Comparison of ENCODE assay signal across 23 cellular contexts in the genomic region with DNA sequence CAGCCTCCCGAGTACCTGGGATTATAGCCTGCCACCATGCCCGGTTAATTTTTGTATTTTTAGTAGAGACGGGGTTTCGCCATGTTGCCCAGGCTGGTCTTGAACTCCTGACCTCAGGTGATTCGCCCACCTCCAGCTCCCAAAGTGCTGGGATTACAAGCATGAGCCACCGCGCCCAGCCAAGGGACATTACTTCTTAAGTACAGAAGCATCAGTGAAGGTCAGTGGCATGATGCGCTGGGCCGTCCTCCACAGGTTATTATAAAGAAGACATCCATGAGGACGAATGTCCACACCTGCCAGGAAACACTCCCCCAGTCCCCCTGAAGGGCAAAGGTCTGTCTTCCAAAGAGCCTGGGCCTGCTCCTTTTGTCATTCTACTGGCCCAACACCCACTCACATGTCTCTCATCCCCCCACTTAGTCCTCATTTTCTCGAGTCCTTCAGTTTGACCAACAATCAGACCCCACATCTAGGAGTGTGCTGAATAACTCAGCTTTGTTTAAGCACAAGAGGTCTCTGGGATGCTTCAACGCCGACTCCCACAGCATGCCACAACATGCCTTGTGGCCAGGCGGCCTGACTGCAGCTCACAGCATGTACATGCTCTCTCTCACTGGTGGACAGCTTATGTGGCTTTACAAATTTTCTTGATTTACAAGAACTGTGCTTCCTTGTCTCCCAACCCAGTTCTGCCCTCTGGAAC.
DNase-seq lines count a peak whose midpoint lies in the region; ATAC-seq, FAIRE-seq and TF ChIP-seq lines count a peak whose summit lies in the region.
"Had no signal": no experiment of that assay in that cellular context is flagged by ENCODE, and none has a peak within 500 bp of the region (broad histone marks: within the 10 kb centered on the region; RNA-seq: fewer than 3 reads in every experiment).

No MANE protein-coding gene starts in this region.

- H3K79me2 ChIP-seq in osteoblast (ENCODE audit: insufficient read depth, low read length), result peaks cover 67% of the 10 kb centered on the region

- H3K4me2 ChIP-seq in osteoblast (ENCODE audit: insufficient read depth, low read length), result no peak overlapping the region
- H3K4me2 ChIP-seq: BLaER1 treated with 17β-estradiol and CSF1 and Interleukin-3, amounts not matched to agents 10 nM and 100 nM had no signal

- no peak overlapping the region for H3K4me3 ChIP-seq in osteoblast (ENCODE audit: insufficient read depth, low read length)
- no peak overlapping the region for H3K4me3 ChIP-seq in A673 (ENCODE audit: low read depth, low read length, poor library complexity, severe bottlenecking)
- H3K4me3 ChIP-seq: BLaER1 treated with 17β-estradiol and CSF1 and Interleukin-3, amounts not matched to agents 10 nM and 100 nM had no signal

- intact Hi-C loops in A673 (cut with micrococcal nuclease; ENCODE audit: unreplicated experiment), result no loop called here

- H3K27me3 ChIP-seq in osteoblast (ENCODE audit: insufficient read depth, low read length), result no peaks in the 10 kb centered on the region
- no peaks in the 10 kb centered on the region for H3K27me3 ChIP-seq in A673 (replicated peaks; ENCODE audit: insufficient read depth, low read depth, low read length, poor library complexity)
- H3K27me3 ChIP-seq: BLaER1 treated with 17β-estradiol and CSF1 and Interleukin-3, amounts not matched to agents 10 nM and 100 nM had no signal

- H3K27me3 Mint-ChIP-seq in WTC11 (ENCODE audit: low read depth), result no peaks in the 10 kb centered on the region

- POLR2A ChIA-PET in WTC11 (lab: Charles Lee), result interaction anchor here (0.6 kb wide), 1 partner anchor 25 kb away, joined by 5 read pairs; no protein-coding TSS in a partner anchor
- POLR2A ChIA-PET in A673 (lab: Charles Lee; ENCODE audit: low non-redundant PET), result no interaction called here

- CTCF ChIA-PET in WTC11 (lab: Charles Lee) (interaction anchor here (1.8 to 2.3 kb wide), 2 partner anchors 18 to 39 kb away, joined by 7 to 11 read pairs; no protein-coding TSS in a partner anchor), A673 (lab: Charles Lee) (interaction anchor here (0.6 kb wide), 1 partner anchor 165 kb away, joined by 13 read pairs; no protein-coding TSS in a partner anchor)

- FAIRE-seq in urothelium cell line (lab: Jason Lieb, UNC), result peak; percentile 44

- no peaks in the 10 kb centered on the region for H3K9me3 Mint-ChIP-seq in WTC11
- H3K9me3 Mint-ChIP-seq: effector memory CD8-positive, alpha-beta T cell had no signal

- no peaks in the 10 kb centered on the region for H3K9me3 ChIP-seq in osteoblast (ENCODE audit: low read depth, low read length)
- H3K9me3 ChIP-seq in A673 (ENCODE audit: low read depth, low read length, poor library complexity, severe bottlenecking), result no peaks in the 10 kb centered on the region
- H3K9me3 ChIP-seq: BLaER1 treated with 17β-estradiol and CSF1 and Interleukin-3, amounts not matched to agents 10 nM and 100 nM had no signal

- peaks cover 57% of the 10 kb centered on the region for H3K36me3 Mint-ChIP-seq in WTC11

- H3K27ac ChIP-seq in osteoblast (ENCODE audit: low read depth, low read length), result peak overlapping the region; percentile 11
- no peak overlapping the region for H3K27ac ChIP-seq in A673 (ENCODE audit: low read depth, low read length, poor library complexity, severe bottlenecking)
- H3K27ac ChIP-seq: BLaER1 treated with 17β-estradiol and CSF1 and Interleukin-3, amounts not matched to agents 10 nM and 100 nM had no signal

- H4K20me1 ChIP-seq in osteoblast (ENCODE audit: insufficient read depth, low read length), result peaks cover 28% of the 10 kb centered on the region

- H3K27ac Mint-ChIP-seq in WTC11, result peak overlapping the region; percentile 89
- H3K27ac Mint-ChIP-seq: effector memory CD8-positive, alpha-beta T cell had no signal

- H3K4me3 Mint-ChIP-seq in WTC11, result no peak overlapping the region
- H3K4me3 Mint-ChIP-seq: effector memory CD8-positive, alpha-beta T cell had no signal

- no peak for TF ChIP-seq CTCF in WTC11 (IDR thresholded peaks at IDR 0.05)
- no peak for TF ChIP-seq CTCF in osteoblast (IDR thresholded peaks at IDR 0.05; ENCODE audit: extremely low read depth, low read depth, low read length)
- TF ChIP-seq CTCF in A673 (conservative IDR thresholded peaks at IDR 0.05; ENCODE audit: low read depth, low read length), result no peak

- no TSS peak for BruUV-seq in A673 (replicated peaks; lab: Mats Ljungman, UMichigan)

- peaks cover 14% of the 10 kb centered on the region for H3K36me3 ChIP-seq in osteoblast (ENCODE audit: insufficient read depth, low read length)
- peaks cover 7% of the 10 kb centered on the region for H3K36me3 ChIP-seq in A673 (ENCODE audit: insufficient read depth, low read length, poor library complexity, severe bottlenecking)

- DNase-seq in WTC11 (ENCODE audit: low spot score) (peak; percentile 6), osteoblast (ENCODE audit: insufficient read length, low spot score, missing footprints) (no peak), urothelium cell line (ENCODE audit: low spot score) (no peak), A673 (ENCODE audit: low spot score) (no peak)
- DNase-seq: activated CD4-positive, alpha-beta T cell treated with anti-CD3 and anti-CD28 coated beads for 48 hours; activated CD8-positive, alpha-beta memory T cell treated with anti-CD3 and anti-CD28 coated beads, Interleukin-2, amount 50 U/mL, for 4 hours; activated gamma-delta T cell treated with Interleukin-2 at 50 U/mL for 16 hours; amygdala; cerebellar nuclear complex; effector memory CD8-positive, alpha-beta T cell; foreskin fibroblast; KG1; NCI-H1092; NCI-H2081 treated with DMSO at 0.1 percent for 48 hours; NCI-H524; occipital lobe; RPMI8226; stimulated activated CD4-positive, alpha-beta T cell treated with anti-CD3 and anti-CD28 coated beads, Interleukin-2, amount 100 ng/mL, for 48 hours; SW 1271 had no signal

- ATAC-seq in WTC11, result no peak
- peak; percentile 85 for ATAC-seq in esophagus mucosa
- no peak for ATAC-seq in HG03135 (IDR thresholded peaks at IDR 0.05; ENCODE audit: unreplicated experiment)
- no peak for ATAC-seq in GM21515 (IDR thresholded peaks at IDR 0.05; ENCODE audit: unreplicated experiment)
- ATAC-seq: effector memory CD8-positive, alpha-beta T cell had no signal

- peaks cover 37% of the 10 kb centered on the region for H3K4me1 ChIP-seq in osteoblast (ENCODE audit: insufficient read depth, low read length)
- H3K4me1 ChIP-seq in A673 (ENCODE audit: insufficient read depth, low read length, poor library complexity, severe bottlenecking), result peaks cover 6% of the 10 kb centered on the region

- H3K4me1 Mint-ChIP-seq in WTC11, result peaks cover 71% of the 10 kb centered on the region

- H2AFZ ChIP-seq in osteoblast (ENCODE audit: low read length), result no peak overlapping the region

TF ChIP-seq in WTC11, 78 proteins besides CTCF, POLR2A, EP300 and RAD21:
- no peak for TF ChIP-seq ZNF423 (CRISPR knock-in tag; IDR thresholded peaks at IDR 0.05)
- no peak for TF ChIP-seq OVOL2 (CRISPR knock-in tag; IDR thresholded peaks at IDR 0.05; ENCODE audit: borderline replicate concordance)
- no peak for TF ChIP-seq GTF2I (CRISPR knock-in tag; conservative IDR thresholded peaks at IDR 0.05)
- TF ChIP-seq GABPB1 (CRISPR knock-in tag; IDR thresholded peaks at IDR 0.05), result no peak
- TF ChIP-seq NFATC4 (CRISPR knock-in tag; IDR thresholded peaks at IDR 0.05), result no peak
- TF ChIP-seq TP53 (CRISPR knock-in tag; IDR thresholded peaks at IDR 0.05), result no peak
- no peak for TF ChIP-seq ETV6 (CRISPR knock-in tag; IDR thresholded peaks at IDR 0.05)
- no peak for TF ChIP-seq ZNF671 (CRISPR knock-in tag; IDR thresholded peaks at IDR 0.05)
- no peak for TF ChIP-seq ZNF121 (CRISPR knock-in tag; IDR thresholded peaks at IDR 0.05)
- TF ChIP-seq CBFB (CRISPR knock-in tag; IDR thresholded peaks at IDR 0.05; ENCODE audit: low read depth), result no peak
- TF ChIP-seq, protein P1, sequence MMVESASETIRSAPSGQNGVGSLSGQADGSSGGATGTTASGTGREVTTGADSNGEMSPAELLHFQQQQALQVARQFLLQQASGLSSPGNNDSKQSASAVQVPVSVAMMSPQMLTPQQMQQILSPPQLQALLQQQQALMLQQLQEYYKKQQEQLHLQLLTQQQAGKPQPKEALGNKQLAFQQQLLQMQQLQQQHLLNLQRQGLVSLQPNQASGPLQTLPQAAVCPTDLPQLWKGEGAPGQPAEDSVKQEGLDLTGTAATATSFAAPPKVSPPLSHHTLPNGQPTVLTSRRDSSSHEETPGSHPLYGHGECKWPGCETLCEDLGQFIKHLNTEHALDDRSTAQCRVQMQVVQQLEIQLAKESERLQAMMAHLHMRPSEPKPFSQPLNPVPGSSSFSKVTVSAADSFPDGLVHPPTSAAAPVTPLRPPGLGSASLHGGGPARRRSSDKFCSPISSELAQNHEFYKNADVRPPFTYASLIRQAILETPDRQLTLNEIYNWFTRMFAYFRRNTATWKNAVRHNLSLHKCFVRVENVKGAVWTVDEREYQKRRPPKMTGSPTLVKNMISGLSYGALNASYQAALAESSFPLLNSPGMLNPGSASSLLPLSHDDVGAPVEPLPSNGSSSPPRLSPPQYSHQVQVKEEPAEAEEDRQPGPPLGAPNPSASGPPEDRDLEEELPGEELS (CRISPR knock-in tag; IDR thresholded peaks at IDR 0.05), result no peak
- TF ChIP-seq TCF7 (CRISPR knock-in tag; IDR thresholded peaks at IDR 0.05; ENCODE audit: low read depth), result no peak
- TF ChIP-seq MYBL2 (CRISPR knock-in tag; IDR thresholded peaks at IDR 0.05), result no peak
